ENCODE assay signal across 20 cellular contexts in genomic region chr12:116561181-116561821, GRCh38. TPM values are rescaled to one million over a fixed set of nuclear protein-coding genes. Genes with fewer than 3 reads are reported as not detected.
DNase-seq lines count a peak whose midpoint lies in the region.
"Had no signal": no experiment of that assay in that cellular context is flagged by ENCODE, and none has a peak within 500 bp of the region (broad histone marks: within the 10 kb centered on the region; RNA-seq: fewer than 3 reads in every experiment).

No MANE protein-coding gene starts in this region.

- H3K27me3 Mint-ChIP-seq in CD4-positive, alpha-beta memory T cell, result no peaks in the 10 kb centered on the region
- H3K27me3 Mint-ChIP-seq: activated T-helper 17 cell treated with anti-CD3 and anti-CD28 coated beads, Interleukin-2, amount 50 U/mL, for 72 hours had no signal

- peaks cover 33 to 46% (median 41%) of the 10 kb centered on the region in 11 experiments for H3K9me3 ChIP-seq in BLaER1 treated with 17β-estradiol and CSF1 and Interleukin-3, amounts not matched to agents 10 nM and 100 nM (replicated peaks in 1 of 11)
- peaks cover 0 to 4% of the 10 kb centered on the region in 2 donors for H3K9me3 ChIP-seq in CD4-positive, alpha-beta memory T cell (ENCODE audit: control insufficient read depth in 1 of 2, low read length in 2 of 2)

- H3K4me2 ChIP-seq in BLaER1 treated with 17β-estradiol and CSF1 and Interleukin-3, amounts not matched to agents 10 nM and 100 nM, result peak overlapping the region; percentile 67 to 99 (median 87)

- no peak overlapping the region for H3K4me3 ChIP-seq in BLaER1 treated with 17β-estradiol and CSF1 and Interleukin-3, amounts not matched to agents 10 nM and 100 nM
- H3K4me3 ChIP-seq in CD4-positive, alpha-beta memory T cell (ENCODE audit: low read length in 2 of 2), result no peak overlapping the region
- H3K4me3 ChIP-seq: coronary artery, lung, MG63, skin epidermis had no signal

- peaks cover 0 to 18% (median 16%) of the 10 kb centered on the region in 8 donors for H3K9me3 Mint-ChIP-seq in CD4-positive, alpha-beta memory T cell

- peak overlapping the region; percentile 80 to 99 (median 92); a peak in 21 of 22 replicates for H3K9ac ChIP-seq in BLaER1 treated with 17β-estradiol and CSF1 and Interleukin-3, amounts not matched to agents 10 nM and 100 nM

- POLR2A ChIA-PET in CD4-positive, alpha-beta memory T cell (lab: Charles Lee; ENCODE audit: partially characterized antibody), result interaction anchor here (3.0 to 3.2 kb wide), 2 partner anchors 33 to 202 kb away, joined by 16 to 24 read pairs; no protein-coding TSS in a partner anchor

- H3K36me3 ChIP-seq in BLaER1 treated with 17β-estradiol and CSF1 and Interleukin-3, amounts not matched to agents 10 nM and 100 nM, result peaks cover 0 to 20% (median 4%) of the 10 kb centered on the region in 11 experiments; a peak in 5 of 22 replicates
- no peaks in the 10 kb centered on the region for H3K36me3 ChIP-seq in CD4-positive, alpha-beta memory T cell (ENCODE audit: insufficient read depth, low read length)
- H3K36me3 ChIP-seq: brain microvascular endothelial cell, MG63 had no signal

- peaks cover 3 to 6% of the 10 kb centered on the region in 2 donors for H3K36me3 Mint-ChIP-seq in CD4-positive, alpha-beta memory T cell

- CTCF ChIA-PET in CD4-positive, alpha-beta memory T cell (lab: Charles Lee; ENCODE audit: partially characterized antibody), result interaction anchor here (1.4 to 5.0 kb wide), 3 partner anchors 9 to 38 kb away, joined by 3 to 39 read pairs (median 4); no protein-coding TSS in a partner anchor

- intact Hi-C loops in CD4-positive, alpha-beta memory T cell (cut with micrococcal nuclease), result no loop called here

- peaks cover 49 to 53% (median 51%) of the 10 kb centered on the region in 10 experiments for H3K4me1 ChIP-seq in BLaER1 treated with 17β-estradiol and CSF1 and Interleukin-3, amounts not matched to agents 10 nM and 100 nM
- peaks cover 47% of the 10 kb centered on the region for H3K4me1 ChIP-seq in CD4-positive, alpha-beta memory T cell (ENCODE audit: insufficient read depth, low read length)

- no peak overlapping the region for H3K4me3 Mint-ChIP-seq in CD4-positive, alpha-beta memory T cell

- no peaks in the 10 kb centered on the region for H3K27me3 ChIP-seq in BLaER1 treated with 17β-estradiol and CSF1 and Interleukin-3, amounts not matched to agents 10 nM and 100 nM
- no peaks in the 10 kb centered on the region for H3K27me3 ChIP-seq in CD4-positive, alpha-beta memory T cell (ENCODE audit: insufficient read depth, low read length)
- H3K27me3 ChIP-seq: brain microvascular endothelial cell, MG63 had no signal

- peaks cover 25 to 42% (median 37%) of the 10 kb centered on the region in 4 donors for H3K4me1 Mint-ChIP-seq in CD4-positive, alpha-beta memory T cell

- DNase-seq in CD4-positive, alpha-beta memory T cell, result no peak
- DNase-seq in OCI-M2 (lab: John Stamatoyannopoulos, UW; ENCODE audit: unreplicated experiment), result peak; percentile 19
- DNase-seq in dermis blood vessel endothelial cell, result peak; percentile 4
- DNase-seq in hepatic stellate cell (ENCODE audit: low spot score), result no peak
- no peak for DNase-seq in caudate nucleus (lab: John Stamatoyannopoulos, UW)
- no peak for DNase-seq in NCI-H2081 (lab: John Stamatoyannopoulos, UW)
- DNase-seq: activated CD4-positive, alpha-beta T cell treated with anti-CD3 and anti-CD28 coated beads for 48 hours; activated naive CD8-positive, alpha-beta T cell treated with anti-CD3 and anti-CD28 coated beads, Interleukin-2, amount 50 U/mL, for 24 hours; brain microvascular endothelial cell; MG63; NCI-H1417 treated with DMSO at 0.1 percent for 48 hours; NCI-H2171; NCI-H524 treated with DMSO at 0.1 percent for 48 hours; stimulated activated CD4-positive, alpha-beta T cell treated with anti-CD3 and anti-CD28 coated beads, Interleukin-4, amount 100 ng/mL, for 1 hour; stimulated activated naive CD8-positive, alpha-beta T cell treated with anti-CD3 and anti-CD28 coated beads, Interleukin-15, Interleukin-2, amounts not matched to agents 100 U/mL and 50 U/mL, for 24 hours had no signal

- H3K27ac ChIP-seq in BLaER1 treated with 17β-estradiol and CSF1 and Interleukin-3, amounts not matched to agents 10 nM and 100 nM, result peak overlapping the region; percentile 85 to 100 (median 99); a peak in 21 of 22 replicates
- no peak overlapping the region for H3K27ac ChIP-seq in CD4-positive, alpha-beta memory T cell (ENCODE audit: low read depth, low read length)
- H3K27ac ChIP-seq in caudate nucleus (ENCODE audit: low read depth, low read length), result no peak overlapping the region
- H3K27ac ChIP-seq: brain microvascular endothelial cell, coronary artery had no signal

- peak overlapping the region in 6 of 7 donors; percentile 32 to 75 (median 48) for H3K27ac Mint-ChIP-seq in CD4-positive, alpha-beta memory T cell

- no peaks in the 10 kb centered on the region for H4K20me1 ChIP-seq in BLaER1 treated with 17β-estradiol and CSF1 and Interleukin-3, amounts not matched to agents 10 nM and 100 nM

RNA-seq across cellular contexts. Expression of gene MAP1LC3B2, which starts 2.1 kb away (rescaled TPM):
- 1 to 10 TPM; 1.7 to 2.9 TPM for total RNA-seq in CD4-positive, alpha-beta memory T cell
- polyA plus RNA-seq in CD4-positive, alpha-beta memory T cell, result 1 to 10 TPM; 4.4 to 6.8 TPM
- 0.19 TPM in 1 of 2 replicates, not detected in the other for total RNA-seq in dermis blood vessel endothelial cell

Comparison
In these comparisons a context has a peak if more than half of its experiments do, and no peak if none do; other contexts are left out.
1. H3K27ac ChIP-seq: peak in BLaER1 treated with 17β-estradiol and CSF1 and Interleukin-3, amounts not matched to agents 10 nM and 100 nM (11 of 11); none in CD4-positive, alpha-beta memory T cell (single experiment) and caudate nucleus (single experiment).
2. DNase-seq: peak in OCI-M2 (single experiment) and dermis blood vessel endothelial cell (single experiment); none in CD4-positive, alpha-beta memory T cell (0 of 5), hepatic stellate cell (single experiment), caudate nucleus (0 of 61) and NCI-H2081 (0 of 2).